23 cellular contexts compared by ENCODE assay signal in genomic region chr10:111953949-111954348, GRCh38.
"Had no signal": no experiment of that assay in that cellular context is flagged by ENCODE, and none has a peak within 500 bp of the region (broad histone marks: within the 10 kb centered on the region; RNA-seq: fewer than 3 reads in every experiment).

No MANE protein-coding gene starts in this region.

- H3K27ac ChIP-seq: coronary artery, dorsolateral prefrontal cortex, epithelial cell of prostate, esophagus muscularis mucosa, esophagus squamous epithelium, foreskin keratinocyte, gastrocnemius medialis, gastroesophageal sphincter, heart left ventricle, heart right ventricle had no signal

- H3K4me3 ChIP-seq: coronary artery, dorsolateral prefrontal cortex, esophagus muscularis mucosa, esophagus squamous epithelium, gastrocnemius medialis, gastroesophageal sphincter, heart left ventricle, heart right ventricle had no signal

- H3K27me3 ChIP-seq: dorsolateral prefrontal cortex, esophagus muscularis mucosa, esophagus squamous epithelium, foreskin keratinocyte, gastrocnemius medialis, gastroesophageal sphincter, heart left ventricle, heart right ventricle had no signal

- H3K36me3 ChIP-seq: esophagus muscularis mucosa, esophagus squamous epithelium, gastrocnemius medialis, gastroesophageal sphincter, heart left ventricle, heart right ventricle had no signal

- H3K27me3 Mint-ChIP-seq: dendritic cell treated with granulocyte-macrophage colony-stimulating factor and Interleukin-4, amounts not matched to agents 40 ng/mL and 50 ng/mL, for 4 days; effector memory CD8-positive, alpha-beta T cell had no signal

- H3K4me1 Mint-ChIP-seq: endodermal cell had no signal

- H3K4me1 ChIP-seq: esophagus muscularis mucosa, esophagus squamous epithelium, foreskin keratinocyte, gastrocnemius medialis, gastroesophageal sphincter, heart left ventricle, heart right ventricle had no signal

- H3K9me3 ChIP-seq: gastrocnemius medialis had no signal

- DNase-seq: cortex of kidney; dermis blood vessel endothelial cell; dorsolateral prefrontal cortex; effector CD4-positive, alpha-beta T cell; effector CD8-positive, alpha-beta T cell; effector memory CD4-positive, alpha-beta T cell; effector memory CD8-positive, alpha-beta T cell; endodermal cell; erythroblast; esophagus squamous epithelium; foreskin fibroblast; foreskin keratinocyte; foreskin melanocyte; gastrocnemius medialis; glutamatergic neuron; head of caudate nucleus; heart left ventricle; heart right ventricle had no signal

- H3K4me3 Mint-ChIP-seq: dendritic cell treated with granulocyte-macrophage colony-stimulating factor and Interleukin-4, amounts not matched to agents 40 ng/mL and 50 ng/mL, for 4 days; effector memory CD8-positive, alpha-beta T cell; endodermal cell had no signal

- H3K27ac Mint-ChIP-seq: dendritic cell treated with granulocyte-macrophage colony-stimulating factor and Interleukin-4, amounts not matched to agents 40 ng/mL and 50 ng/mL, for 4 days; effector memory CD8-positive, alpha-beta T cell; endodermal cell had no signal
